27 cellular contexts compared by ENCODE assay signal in genomic region chr4:128158894-128159293, GRCh38.
"Had no signal": no experiment of that assay in that cellular context is flagged by ENCODE, and none has a peak within 500 bp of the region (broad histone marks: within the 10 kb centered on the region; RNA-seq: fewer than 3 reads in every experiment).

No MANE protein-coding gene starts in this region.

- H3K27ac ChIP-seq: gastrocnemius medialis, neutrophil, pancreas, right lobe of liver, suprapubic skin, transverse colon, upper lobe of right lung, uterus had no signal

- H3K27me3 Mint-ChIP-seq: effector memory CD8-positive, alpha-beta T cell; naive B cell; natural killer cell treated with Interleukin-12 subunit alpha and Interleukin-12 subunit beta and Interleukin-15 and Interleukin-18, amount 100 ng/mL, for 72 hours; stimulated activated naive CD8-positive, alpha-beta T cell treated with anti-CD3 and anti-CD28 coated beads, Interleukin-15, amount 100 ng/mL, for 72 hours had no signal

- DNase-seq: cortex of kidney; effector memory CD8-positive, alpha-beta T cell; foreskin fibroblast; gastrocnemius medialis; head of caudate nucleus; kidney; mesenchymal stem cell; mucosa of descending colon; naive B cell; pancreas; right lobe of liver; small intestine; stimulated activated CD4-positive, alpha-beta T cell treated with anti-CD3 and anti-CD28 coated beads, Interleukin-15, amount 100 ng/mL, for 24 hours; stimulated activated CD4-positive, alpha-beta T cell treated with anti-CD3 and anti-CD28 coated beads, Interleukin-2, amount 100 ng/mL, for 48 hours; stimulated activated CD8-positive, alpha-beta memory T cell treated with anti-CD3 and anti-CD28 coated beads, Interleukin-4, amount 100 ng/mL, for 48 hours; stimulated activated naive CD4-positive, alpha-beta T cell; stimulated activated naive CD8-positive, alpha-beta T cell treated with anti-CD3 and anti-CD28 coated beads, Interleukin-15, amount 100 ng/mL, for 72 hours; transverse colon; upper lobe of right lung; uterus had no signal

- H3K9me3 ChIP-seq: gastrocnemius medialis, mucosa of descending colon, neutrophil, pancreas, right lobe of liver, suprapubic skin, transverse colon, upper lobe of right lung, uterus had no signal

- H3K27ac Mint-ChIP-seq: effector memory CD8-positive, alpha-beta T cell; mesothelial cell of epicardium; naive B cell; natural killer cell treated with Interleukin-12 subunit alpha and Interleukin-12 subunit beta and Interleukin-15 and Interleukin-18, amount 100 ng/mL, for 72 hours; stimulated activated naive CD8-positive, alpha-beta T cell treated with anti-CD3 and anti-CD28 coated beads, Interleukin-15, amount 100 ng/mL, for 72 hours had no signal

- H3K4me1 Mint-ChIP-seq: neural crest cell; stimulated activated naive CD8-positive, alpha-beta T cell treated with anti-CD3 and anti-CD28 coated beads, Interleukin-15, amount 100 ng/mL, for 72 hours had no signal

- ATAC-seq: effector memory CD8-positive, alpha-beta T cell; esophagus mucosa; gastrocnemius medialis; left lobe of liver; mucosa of descending colon; natural killer cell treated with Interleukin-12 subunit alpha and Interleukin-12 subunit beta and Interleukin-15 and Interleukin-18, amount 100 ng/mL, for 72 hours; pancreas; right lobe of liver; stimulated activated naive CD8-positive, alpha-beta T cell treated with anti-CD3 and anti-CD28 coated beads, Interleukin-15, amount 100 ng/mL, for 72 hours; upper lobe of right lung had no signal

- H3K4me1 ChIP-seq: gastrocnemius medialis, suprapubic skin, upper lobe of right lung, uterus had no signal

- H3K27me3 ChIP-seq: gastrocnemius medialis, neutrophil, pancreas, right lobe of liver, suprapubic skin, transverse colon, upper lobe of right lung, uterus had no signal

- H3K36me3 ChIP-seq: gastrocnemius medialis, neutrophil, pancreas, transverse colon, upper lobe of right lung, uterus had no signal

- H3K4me3 Mint-ChIP-seq: effector memory CD8-positive, alpha-beta T cell; mesothelial cell of epicardium; natural killer cell treated with Interleukin-12 subunit alpha and Interleukin-12 subunit beta and Interleukin-15 and Interleukin-18, amount 100 ng/mL, for 72 hours; neural crest cell; stimulated activated naive CD8-positive, alpha-beta T cell treated with anti-CD3 and anti-CD28 coated beads, Interleukin-15, amount 100 ng/mL, for 72 hours had no signal

- H3K4me3 ChIP-seq: gastrocnemius medialis, mucosa of descending colon, pancreas, right lobe of liver, suprapubic skin, transverse colon, upper lobe of right lung, uterus had no signal
